20 cellular contexts compared by ENCODE assay signal in the genomic region with DNA sequence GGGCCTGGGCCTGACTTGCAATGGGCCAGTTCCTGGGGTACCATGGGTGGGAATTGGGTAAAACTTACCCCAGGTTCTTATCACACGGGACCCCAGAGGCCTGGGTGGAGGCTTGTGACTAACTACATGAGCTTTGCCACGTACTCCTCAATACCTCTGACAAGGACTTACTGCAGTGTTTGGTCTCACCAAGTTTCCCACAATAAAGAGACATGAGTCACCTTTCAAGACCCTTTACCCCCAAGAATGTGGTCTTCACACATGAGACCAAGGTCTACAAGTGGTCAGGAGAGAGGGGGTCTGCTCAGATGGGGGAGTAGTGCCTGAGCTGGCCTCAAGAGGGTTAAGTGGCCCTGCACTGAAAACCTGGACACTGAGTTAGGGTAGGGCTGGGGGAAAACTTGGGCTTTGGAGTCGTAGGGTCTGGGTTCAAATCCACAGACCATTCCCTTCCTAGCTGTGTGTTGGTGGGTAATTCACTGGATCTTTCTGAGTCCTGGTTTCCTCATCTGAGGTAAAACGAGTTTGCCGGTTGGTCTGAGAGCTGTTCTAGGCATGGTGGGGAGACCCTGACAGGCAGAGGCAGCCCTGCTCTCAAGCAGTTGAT. TPM values are rescaled to one million over a fixed set of nuclear protein-coding genes. Genes with fewer than 3 reads are reported as not detected.
DNase-seq lines count a peak whose midpoint lies in the region; ATAC-seq and TF ChIP-seq lines count a peak whose summit lies in the region.
"Had no signal": no experiment of that assay in that cellular context is flagged by ENCODE, and none has a peak within 500 bp of the region (broad histone marks: within the 10 kb centered on the region; RNA-seq: fewer than 3 reads in every experiment).

No MANE protein-coding gene starts in this region.

- ATAC-seq in activated T-cell treated with anti-CD3 and anti-CD28 coated beads, Interleukin-2, amount 50 U/mL, for 4 hours = peak; percentile 25 to 43
- peak; percentile 25 for ATAC-seq in activated naive CD8-positive, alpha-beta T cell treated with anti-CD3 and anti-CD28 coated beads, Interleukin-2, amount 10 ng/mL, durations not matched to agents 7 days and 5 days (ENCODE audit: low read depth)
- ATAC-seq in natural killer cell treated with Interleukin-12 subunit alpha and Interleukin-12 subunit beta and Interleukin-15 and Interleukin-18, amount 100 ng/mL, for 72 hours = peak; percentile 65 to 68
- ATAC-seq in HG02970 (IDR thresholded peaks at IDR 0.05; ENCODE audit: low FRiP score, unreplicated experiment) (no peak), GM18511 (IDR thresholded peaks at IDR 0.05; ENCODE audit: unreplicated experiment) (no peak)
- ATAC-seq: PC-3 had no signal

- no peak for DNase-seq in activated T-cell treated with anti-CD3 and anti-CD28 coated beads, Interleukin-2, amount 50 U/mL, for 4 hours
- DNase-seq in activated T-cell treated with anti-CD3 and anti-CD28 coated beads for 4 hours = no peak
- DNase-seq in activated naive CD8-positive, alpha-beta T cell treated with anti-CD3 and anti-CD28 coated beads, Interleukin-2, amount 10 ng/mL, durations not matched to agents 7 days and 5 days = no peak
- DNase-seq in natural killer cell treated with Interleukin-12 subunit alpha and Interleukin-12 subunit beta and Interleukin-15 and Interleukin-18, amount 100 ng/mL, for 72 hours (ENCODE audit: low spot score) = no peak
- no peak for DNase-seq in CD14-positive monocyte (ENCODE audit: low spot score)
- DNase-seq: H7, NCI-H1048, NCI-H1436, NCI-H1930, NCI-H226, NCI-H524, NCI-H82, PC-3, RPMI8226, SIG-M5 had no signal

- POLR2A ChIA-PET in activated naive CD8-positive, alpha-beta T cell treated with anti-CD3 and anti-CD28 coated beads, Interleukin-2, amount 10 ng/mL, durations not matched to agents 7 days and 5 days (lab: Charles Lee) = interaction anchor here (0.6 to 0.7 kb wide), 2 partner anchors 103 to 1115 kb away, joined by 3 read pairs; no protein-coding TSS in a partner anchor

- intact Hi-C loops in CD14-positive monocyte (cut with micrococcal nuclease) = no loop called here

- no peaks in the 10 kb centered on the region for H3K9me3 Mint-ChIP-seq in activated T-cell treated with anti-CD3 and anti-CD28 coated beads, Interleukin-2, amount 50 U/mL, for 4 hours
- H3K9me3 Mint-ChIP-seq in activated naive CD8-positive, alpha-beta T cell treated with anti-CD3 and anti-CD28 coated beads, Interleukin-2, amount 10 ng/mL, durations not matched to agents 7 days and 5 days = no peaks in the 10 kb centered on the region
- H3K9me3 Mint-ChIP-seq in natural killer cell treated with Interleukin-12 subunit alpha and Interleukin-12 subunit beta and Interleukin-15 and Interleukin-18, amount 100 ng/mL, for 72 hours = no peaks in the 10 kb centered on the region
- H3K9me3 Mint-ChIP-seq in CD14-positive monocyte = no peaks in the 10 kb centered on the region

- H3K27ac Mint-ChIP-seq in activated naive CD8-positive, alpha-beta T cell treated with anti-CD3 and anti-CD28 coated beads, Interleukin-2, amount 10 ng/mL, durations not matched to agents 7 days and 5 days = peak overlapping the region; percentile 20
- H3K27ac Mint-ChIP-seq in natural killer cell treated with Interleukin-12 subunit alpha and Interleukin-12 subunit beta and Interleukin-15 and Interleukin-18, amount 100 ng/mL, for 72 hours = peak overlapping the region; percentile 84 to 99
- H3K27ac Mint-ChIP-seq in CD14-positive monocyte = peak overlapping the region in 3 of 7 donors; percentile 37 to 76 (median 74)

- no peaks in the 10 kb centered on the region for H3K36me3 Mint-ChIP-seq in activated T-cell treated with anti-CD3 and anti-CD28 coated beads, Interleukin-2, amount 50 U/mL, for 4 hours (ENCODE audit: insufficient read depth)
- H3K36me3 Mint-ChIP-seq in activated naive CD8-positive, alpha-beta T cell treated with anti-CD3 and anti-CD28 coated beads, Interleukin-2, amount 10 ng/mL, durations not matched to agents 7 days and 5 days = no peaks in the 10 kb centered on the region
- peaks cover 4% of the 10 kb centered on the region for H3K36me3 Mint-ChIP-seq in natural killer cell treated with Interleukin-12 subunit alpha and Interleukin-12 subunit beta and Interleukin-15 and Interleukin-18, amount 100 ng/mL, for 72 hours
- H3K36me3 Mint-ChIP-seq in CD14-positive monocyte = peaks cover 10 to 12% of the 10 kb centered on the region in 2 donors

- H3K27me3 Mint-ChIP-seq in activated T-cell treated with anti-CD3 and anti-CD28 coated beads, Interleukin-2, amount 50 U/mL, for 4 hours (ENCODE audit: low read depth) = peaks cover 9% of the 10 kb centered on the region
- peaks cover 7% of the 10 kb centered on the region for H3K27me3 Mint-ChIP-seq in activated naive CD8-positive, alpha-beta T cell treated with anti-CD3 and anti-CD28 coated beads, Interleukin-2, amount 10 ng/mL, durations not matched to agents 7 days and 5 days
- H3K27me3 Mint-ChIP-seq in natural killer cell treated with Interleukin-12 subunit alpha and Interleukin-12 subunit beta and Interleukin-15 and Interleukin-18, amount 100 ng/mL, for 72 hours = no peaks in the 10 kb centered on the region
- H3K27me3 Mint-ChIP-seq in CD14-positive monocyte (ENCODE audit: low read depth in 3 of 3) = peaks cover 0 to 6% (median 2%) of the 10 kb centered on the region in 3 donors

- no peak overlapping the region for H3K4me3 Mint-ChIP-seq in activated T-cell treated with anti-CD3 and anti-CD28 coated beads, Interleukin-2, amount 50 U/mL, for 4 hours
- no peak overlapping the region for H3K4me3 Mint-ChIP-seq in activated naive CD8-positive, alpha-beta T cell treated with anti-CD3 and anti-CD28 coated beads, Interleukin-2, amount 10 ng/mL, durations not matched to agents 7 days and 5 days
- H3K4me3 Mint-ChIP-seq in natural killer cell treated with Interleukin-12 subunit alpha and Interleukin-12 subunit beta and Interleukin-15 and Interleukin-18, amount 100 ng/mL, for 72 hours = peak overlapping the region; percentile 94
- no peak overlapping the region for H3K4me3 Mint-ChIP-seq in CD14-positive monocyte

- no peak for TF ChIP-seq CTCF in CD14-positive monocyte (IDR thresholded peaks at IDR 0.05)

- no peaks in the 10 kb centered on the region for H3K4me1 Mint-ChIP-seq in activated T-cell treated with anti-CD3 and anti-CD28 coated beads, Interleukin-2, amount 50 U/mL, for 4 hours (ENCODE audit: low read depth)
- peaks cover 11% of the 10 kb centered on the region for H3K4me1 Mint-ChIP-seq in activated naive CD8-positive, alpha-beta T cell treated with anti-CD3 and anti-CD28 coated beads, Interleukin-2, amount 10 ng/mL, durations not matched to agents 7 days and 5 days
- H3K4me1 Mint-ChIP-seq in natural killer cell treated with Interleukin-12 subunit alpha and Interleukin-12 subunit beta and Interleukin-15 and Interleukin-18, amount 100 ng/mL, for 72 hours (ENCODE audit: low read depth in 2 of 2) = peaks cover 60 to 61% of the 10 kb centered on the region in 2 donors
- peaks cover 40% of the 10 kb centered on the region for H3K4me1 Mint-ChIP-seq in CD14-positive monocyte

RNA-seq across cellular contexts. Expression of gene GNLY, which starts 2.0 kb away (rescaled TPM):
- total RNA-seq in activated T-cell treated with anti-CD3 and anti-CD28 coated beads, Interleukin-2, amount 50 U/mL, for 4 hours = 10 to 100 TPM in 2 of 3 donors, 1 to 10 TPM in 1; 4.3 to 26.5 (median 15.0) TPM
- 10 to 100 TPM; 22.0 to 27.5 TPM for total RNA-seq in activated naive CD8-positive, alpha-beta T cell treated with anti-CD3 and anti-CD28 coated beads, Interleukin-2, amount 10 ng/mL, durations not matched to agents 7 days and 5 days
- 100 to 1,000 TPM; 599 to 903 TPM for total RNA-seq in natural killer cell treated with Interleukin-12 subunit alpha and Interleukin-12 subunit beta and Interleukin-15 and Interleukin-18, amount 100 ng/mL, for 72 hours
- polyA plus RNA-seq in CD14-positive monocyte = 10 to 100 TPM; 11.1 to 13.2 TPM
- total RNA-seq: A673, H7, HT1080, M059J, PC-3 had no signal

RNA-seq across cellular contexts. Expression of gene SFTPB, which starts 24.1 kb away (rescaled TPM):
- 1 to 10 TPM; 3.8 to 5.7 (median 5.0) TPM for total RNA-seq in activated T-cell treated with anti-CD3 and anti-CD28 coated beads, Interleukin-2, amount 50 U/mL, for 4 hours
- total RNA-seq in activated naive CD8-positive, alpha-beta T cell treated with anti-CD3 and anti-CD28 coated beads, Interleukin-2, amount 10 ng/mL, durations not matched to agents 7 days and 5 days = not detected
- total RNA-seq in natural killer cell treated with Interleukin-12 subunit alpha and Interleukin-12 subunit beta and Interleukin-15 and Interleukin-18, amount 100 ng/mL, for 72 hours = not detected
- polyA plus RNA-seq in CD14-positive monocyte = under 1 TPM in 1 of 2 donors, not detected in 1; 0.18 TPM
- total RNA-seq: A673, H7, HT1080, M059J, PC-3 had no signal

Comparison
In these comparisons a context has a peak if more than half of its experiments do, and no peak if none do; other contexts are left out.
1. ATAC-seq: peak in activated T-cell treated with anti-CD3 and anti-CD28 coated beads, Interleukin-2, amount 50 U/mL, for 4 hours (2 of 2), activated naive CD8-positive, alpha-beta T cell treated with anti-CD3 and anti-CD28 coated beads, Interleukin-2, amount 10 ng/mL, durations not matched to agents 7 days and 5 days (single experiment) and natural killer cell treated with Interleukin-12 subunit alpha and Interleukin-12 subunit beta and Interleukin-15 and Interleukin-18, amount 100 ng/mL, for 72 hours (2 of 2); none in HG02970 (single experiment) and GM18511 (single experiment).
2. RNA of gene GNLY, which starts 2.0 kb away (total RNA-seq): 599 to 903 TPM in natural killer cell treated with Interleukin-12 subunit alpha and Interleukin-12 subunit beta and Interleukin-15 and Interleukin-18, amount 100 ng/mL, for 72 hours; 22.0 to 27.5 TPM in activated naive CD8-positive, alpha-beta T cell treated with anti-CD3 and anti-CD28 coated beads, Interleukin-2, amount 10 ng/mL, durations not matched to agents 7 days and 5 days and 4.3 to 26.5 TPM in activated T-cell treated with anti-CD3 and anti-CD28 coated beads, Interleukin-2, amount 50 U/mL, for 4 hours; every median in the first group is over 10 times any median in the second.
3. RNA of gene SFTPB, which starts 24.1 kb away (total RNA-seq): 3.8 to 5.7 TPM in activated T-cell treated with anti-CD3 and anti-CD28 coated beads, Interleukin-2, amount 50 U/mL, for 4 hours; not detected in activated naive CD8-positive, alpha-beta T cell treated with anti-CD3 and anti-CD28 coated beads, Interleukin-2, amount 10 ng/mL, durations not matched to agents 7 days and 5 days and not detected in natural killer cell treated with Interleukin-12 subunit alpha and Interleukin-12 subunit beta and Interleukin-15 and Interleukin-18, amount 100 ng/mL, for 72 hours; every median in the first group is over 4 times any median in the second.